In genomic region chrX:19245711-19246269, GRCh38 we compare ENCODE assay signal across 21 cellular contexts.
"Had no signal": no experiment of that assay in that cellular context is flagged by ENCODE, and none has a peak within 500 bp of the region (broad histone marks: within the 10 kb centered on the region; RNA-seq: fewer than 3 reads in every experiment).

No MANE protein-coding gene starts in this region.

- H3K4me1 ChIP-seq: parathyroid adenoma, transverse colon, uterus had no signal

- ATAC-seq: activated naive CD4-positive, alpha-beta T cell treated with anti-CD3 and anti-CD28 coated beads, Interleukin-2, amount 50 U/mL, for 72 hours had no signal

- DNase-seq: activated B cell treated with CpG ODN at 0.5 μM for 24 hours; activated CD4-positive, alpha-beta memory T cell treated with anti-CD3 and anti-CD28 coated beads for 36 hours; activated CD4-positive, alpha-beta T cell treated with anti-CD3 and anti-CD28 coated beads for 4 hours; activated gamma-delta T cell treated with Interleukin-2 at 50 U/mL for 16 hours; activated T-cell treated with anti-CD3 and anti-CD28 coated beads for 4 hours; central memory CD4-positive, alpha-beta T cell; midbrain; stimulated activated CD4-positive, alpha-beta T cell treated with anti-CD3 and anti-CD28 coated beads, Interleukin-12 subunit alpha, Interleukin-12 subunit beta, amount 100 ng/mL, for 4 hours; stimulated activated CD4-positive, alpha-beta T cell treated with anti-CD3 and anti-CD28 coated beads, Interleukin-1b, Interleukin-23, amount 100 ng/mL, for 48 hours; stimulated activated naive CD4-positive, alpha-beta T cell treated with Interleukin-2 at 50 U/mL for 16 hours; substantia nigra; transverse colon; uterus had no signal

- H3K36me3 ChIP-seq: transverse colon, uterus had no signal

- H3K27ac ChIP-seq: parathyroid adenoma, transverse colon, uterus had no signal

- H3K36me3 Mint-ChIP-seq: brain had no signal

- H3K9ac ChIP-seq: parathyroid adenoma had no signal

- H3K4me3 ChIP-seq: transverse colon, uterus had no signal

- H3K27me3 ChIP-seq: transverse colon, uterus had no signal

- H3K79me2 ChIP-seq: parathyroid adenoma had no signal

- FAIRE-seq: colon, keratinocyte, TTC549 had no signal

- H3K9me3 ChIP-seq: transverse colon, uterus had no signal

- H3K27me3 Mint-ChIP-seq: activated B cell treated with CpG ODN at 0.5 μM for 24 hours, brain had no signal

- H3K4me3 Mint-ChIP-seq: activated B cell treated with CpG ODN at 0.5 μM for 24 hours; activated CD4-positive, alpha-beta memory T cell treated with anti-CD3 and anti-CD28 coated beads for 36 hours; activated T-helper 1 cell treated with anti-CD3 and anti-CD28 coated beads, Interleukin-12 subunit alpha, Interleukin-12 subunit beta, Interleukin-2, Interleukin-4 antibody, amounts not matched to agents 30 ng/mL and 10 ng/mL and 1 ng/mL, durations not matched to agents 14 hours and 24 hours and 36 hours; brain; nephron had no signal

- H2AFZ ChIP-seq: parathyroid adenoma had no signal

- H3K4me1 Mint-ChIP-seq: activated B cell treated with CpG ODN at 0.5 μM for 24 hours, brain, nephron had no signal

- H3K27ac Mint-ChIP-seq: activated B cell treated with CpG ODN at 0.5 μM for 24 hours; activated CD4-positive, alpha-beta memory T cell treated with anti-CD3 and anti-CD28 coated beads for 36 hours; activated naive CD4-positive, alpha-beta T cell treated with anti-CD3 and anti-CD28 coated beads, Interleukin-2, amount 50 U/mL, for 72 hours; activated T-helper 1 cell treated with anti-CD3 and anti-CD28 coated beads, Interleukin-12 subunit alpha, Interleukin-12 subunit beta, Interleukin-2, Interleukin-4 antibody, amounts not matched to agents 30 ng/mL and 10 ng/mL and 1 ng/mL, durations not matched to agents 14 hours and 24 hours and 36 hours; brain; nephron had no signal
